20 cellular contexts compared by ENCODE assay signal in the genomic region with DNA sequence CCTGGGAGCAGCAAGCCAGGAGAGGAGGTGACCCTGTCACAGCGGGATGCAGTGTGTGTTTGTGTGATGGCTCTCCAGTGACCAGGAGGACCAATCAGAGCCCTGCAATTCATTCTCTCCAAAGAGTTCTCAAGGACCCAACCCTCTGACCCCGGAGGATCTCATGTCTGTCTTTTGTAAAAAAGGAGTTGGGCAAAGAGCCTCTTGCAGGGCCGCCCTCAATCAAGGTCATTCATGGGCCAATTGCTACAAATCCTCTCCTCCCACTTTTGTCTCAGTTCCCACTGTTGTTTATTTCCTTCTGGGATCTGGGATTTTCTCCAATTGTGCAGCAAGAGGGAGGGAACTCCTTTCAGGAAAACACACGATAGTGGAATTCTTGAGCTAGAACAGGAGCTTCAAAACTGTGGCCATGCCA. TPM values are rescaled to one million over a fixed set of nuclear protein-coding genes. Genes with fewer than 3 reads are reported as not detected.
DNase-seq lines count a peak whose midpoint lies in the region; ATAC-seq, FAIRE-seq and TF ChIP-seq lines count a peak whose summit lies in the region.
"Had no signal": no experiment of that assay in that cellular context is flagged by ENCODE, and none has a peak within 500 bp of the region (broad histone marks: within the 10 kb centered on the region; RNA-seq: fewer than 3 reads in every experiment).

No MANE protein-coding gene starts in this region.

- intact Hi-C loops in HepG2 (cut with micrococcal nuclease; ENCODE audit: unreplicated experiment), result no loop called here
- intact Hi-C loops in left ventricle myocardium superior (cut with micrococcal nuclease), result no loop called here
- intact Hi-C loops in posterior vena cava (cut with DNase I), result loop anchor here (2.0 to 5.0 kb wide), 2 partner anchors 24 to 1268 kb away; no protein-coding TSS in a partner anchor

- H3F3A ChIP-seq in GM23248 (ENCODE audit: insufficient read depth), result no peaks in the 10 kb centered on the region

- no peaks in the 10 kb centered on the region for H3K9me3 ChIP-seq in liver (ENCODE audit: control insufficient read depth in 4 of 4, low read length in 3 of 4)
- no peaks in the 10 kb centered on the region for H3K9me3 ChIP-seq in HepG2 (ENCODE audit: low read length)
- no peaks in the 10 kb centered on the region for H3K9me3 ChIP-seq in GM23248 (ENCODE audit: low read depth)
- H3K9me3 ChIP-seq: MG63 had no signal

- TF ChIP-seq EP300 in HepG2 (IDR thresholded peaks at IDR 0.05; ENCODE audit: low read depth in 2 of 2, low read length in 2 of 2), result no peak
- TF ChIP-seq EP300 in HepG2 (CRISPR knock-in tag; IDR thresholded peaks at IDR 0.05; ENCODE audit: borderline replicate concordance), result no peak

- no peaks in the 10 kb centered on the region for H3K79me2 ChIP-seq in HepG2 (ENCODE audit: insufficient read depth, low read length)
- no peaks in the 10 kb centered on the region for H3K79me2 ChIP-seq in GM23248 (ENCODE audit: insufficient read depth)
- H3K79me2 ChIP-seq: parathyroid adenoma had no signal

- TF ChIP-seq RAD21 in liver (IDR thresholded peaks at IDR 0.05) (peak in 1 of 2 donors; percentile 33), HepG2 (CRISPR knock-in tag; IDR thresholded peaks at IDR 0.05) (no peak)

- H3K9me2 ChIP-seq in GM23248 (ENCODE audit: insufficient read depth), result no peaks in the 10 kb centered on the region

- no peak overlapping the region for H3K27ac ChIP-seq in liver (ENCODE audit: low read depth in 1 of 2, low read length in 2 of 2)
- H3K27ac ChIP-seq in HepG2 (ENCODE audit: extremely low read length, insufficient read depth, low read length), result no peak overlapping the region
- no peak overlapping the region for H3K27ac ChIP-seq in GM23248
- H3K27ac ChIP-seq: parathyroid adenoma, PC-9 had no signal

- H3K4me2 ChIP-seq in HepG2 (ENCODE audit: low read depth, low read length) (no peak overlapping the region), GM23248 (ENCODE audit: unreplicated experiment) (no peak overlapping the region)
- H3K4me2 ChIP-seq: PC-9 had no signal

- CTCF ChIA-PET in HepG2 (lab: Yijun Ruan, JAX; ENCODE audit: low intra/inter-chr PET ratio, low total read pairs), result no interaction called here

- TF ChIP-seq CTCF in liver (IDR thresholded peaks at IDR 0.05; ENCODE audit: low read depth, low read length, missing input control) (no peak), HepG2 (CRISPR knock-in tag; IDR thresholded peaks at IDR 0.05) (no peak)

- H3K36me3 ChIP-seq in liver (ENCODE audit: control insufficient read depth in 4 of 4, insufficient read depth in 3 of 4, low read depth in 1 of 4, low read length in 3 of 4) (no peaks in the 10 kb centered on the region), HepG2 (replicated peaks in 1 of 2; ENCODE audit: control insufficient read depth in 1 of 2, insufficient read depth in 2 of 2, low read length in 2 of 2) (no peaks in the 10 kb centered on the region), GM23248 (ENCODE audit: low read depth) (no peaks in the 10 kb centered on the region)
- H3K36me3 ChIP-seq: MG63 had no signal

- DNase-seq in HepG2 (ENCODE audit: low spot score) (no peak), left ventricle myocardium superior (peak; percentile 43), putamen (ENCODE audit: low spot score) (peak; percentile 15), foreskin melanocyte (no peak), posterior vena cava (ENCODE audit: low spot score) (no peak), GM23248 (no peak)
- no peak for DNase-seq in central memory CD4-positive, alpha-beta T cell
- DNase-seq: activated naive CD8-positive, alpha-beta T cell treated with anti-CD3 and anti-CD28 coated beads for 36 hours; activated T-cell treated with anti-CD3 and anti-CD28 coated beads, Interleukin-2, amount 50 U/mL, for 4 hours; caudate nucleus; CD8-positive, alpha-beta T cell; effector CD8-positive, alpha-beta T cell; MG63; NCI-H187; NCI-H526; PC-9 had no signal

- 77% methylated on average over 4 of the region's 4 CpGs for WGBS in liver
- WGBS in HepG2 (ENCODE audit: low lambda C conversion rate), result 41% methylated on average over 4 of the region's 4 CpGs
- 19 to 23% methylated on average over 4 of the region's 4 CpGs for WGBS in GM23248 (ENCODE audit: low coverage in 1 of 2, low lambda C conversion rate in 2 of 2, missing lambda C conversion rate in 2 of 2), 2 experiments

- no peak for ATAC-seq in HepG2
- ATAC-seq in left ventricle myocardium superior, result peak; percentile 90
- ATAC-seq: activated T-cell treated with anti-CD3 and anti-CD28 coated beads, Interleukin-2, amount 50 U/mL, for 4 hours; CD8-positive, alpha-beta T cell; SK-N-SH treated with all-trans-retinoic acid at 6 μM for 48 hours had no signal

- in situ Hi-C loops in HepG2 (cut with HindIII; ENCODE audit: extremely low pct_ligation_motif_present, low pct_unique_long_range_greater_than_20kb), result no loop called here
- in situ Hi-C loops in GM23248 (cut with MboI), result loop anchor here (25.0 kb wide), 1 partner anchor 593 kb away; a partner anchor contains a TSS

- H3K27me3 ChIP-seq in liver (ENCODE audit: control insufficient read depth in 4 of 4, insufficient read depth in 4 of 4, low read length in 3 of 4) (no peaks in the 10 kb centered on the region), HepG2 (ENCODE audit: control insufficient read depth in 1 of 2, insufficient read depth in 2 of 2, low read length in 2 of 2) (no peaks in the 10 kb centered on the region), GM23248 (replicated peaks; ENCODE audit: insufficient read depth) (no peaks in the 10 kb centered on the region; the same call in 1 of the 2 replicates)

- no peak for FAIRE-seq in HepG2 (lab: Jason Lieb, UNC)
- FAIRE-seq: A204.1 had no signal

- no TSS peak for BruUV-seq in HepG2 (replicated peaks; lab: Mats Ljungman, UMichigan)

- H2AFZ ChIP-seq in HepG2 (ENCODE audit: low read length), result no peak overlapping the region
- H2AFZ ChIP-seq in GM23248, result no peak overlapping the region
- H2AFZ ChIP-seq: parathyroid adenoma, PC-9 had no signal

- H3K4me1 ChIP-seq in liver (ENCODE audit: control insufficient read depth in 4 of 4, insufficient read depth in 4 of 4, low read length in 3 of 4) (no peaks in the 10 kb centered on the region), HepG2 (ENCODE audit: insufficient read depth, low read length) (no peaks in the 10 kb centered on the region), GM23248 (ENCODE audit: insufficient read depth) (0 out of 2 replicates have a peak, but pooled peaks cover 3% of the 10 kb centered on the region)
- H3K4me1 ChIP-seq: parathyroid adenoma had no signal

- POLR2A ChIA-PET in HepG2 (lab: Yijun Ruan, JAX), result no interaction called here

- no peak overlapping the region for H3K9ac ChIP-seq in liver (ENCODE audit: low read depth in 1 of 2, low read length in 2 of 2)
- no peak overlapping the region for H3K9ac ChIP-seq in HepG2 (ENCODE audit: insufficient read depth, low read depth, low read length)
- no peak overlapping the region for H3K9ac ChIP-seq in GM23248
- H3K9ac ChIP-seq: parathyroid adenoma had no signal

- no peak overlapping the region for H3K4me3 ChIP-seq in liver (ENCODE audit: low read depth in 1 of 3, low read length in 3 of 3)
- H3K4me3 ChIP-seq in HepG2 (replicated peaks in 1 of 3; ENCODE audit: insufficient read depth in 1 of 3, low read depth in 2 of 3, low read length in 3 of 3), result no peak overlapping the region
- no peak overlapping the region for H3K4me3 ChIP-seq in GM23248
- H3K4me3 ChIP-seq: MG63, PC-9 had no signal

- H4K20me1 ChIP-seq in HepG2 (ENCODE audit: insufficient read depth, low read length) (no peaks in the 10 kb centered on the region), GM23248 (ENCODE audit: insufficient read depth) (no peaks in the 10 kb centered on the region)

- TF ChIP-seq POLR2A in HepG2 (IDR thresholded peaks at IDR 0.05; ENCODE audit: insufficient read depth in 1 of 2, low read depth in 2 of 2, low read length in 2 of 2), result no peak

TF ChIP-seq in liver, 16 proteins besides CTCF, POLR2A, EP300 and RAD21 (continues in another document):
- no peak for TF ChIP-seq HNF4G (IDR thresholded peaks at IDR 0.05)

TF ChIP-seq in HepG2, 621 proteins besides CTCF, POLR2A, EP300 and RAD21 (continues in another document):
- TF ChIP-seq PAX8 (CRISPR knock-in tag; IDR thresholded peaks at IDR 0.05; ENCODE audit: borderline replicate concordance), result no peak
- no peak for TF ChIP-seq RCOR2 (CRISPR knock-in tag; IDR thresholded peaks at IDR 0.05)
- TF ChIP-seq ZNF850 (CRISPR knock-in tag; conservative IDR thresholded peaks at IDR 0.05), result no peak
- no peak for TF ChIP-seq ZBTB1 (CRISPR knock-in tag; IDR thresholded peaks at IDR 0.05; ENCODE audit: borderline replicate concordance)

RNA-seq across cellular contexts. Expression of a gene that starts 4.0 kb away (rescaled TPM):
- total RNA-seq in liver, result 1 to 10 TPM in 1 of 2 donors, under 1 TPM in 1; 0.93 to 2.4 TPM
- under 1 TPM; 0.46 to 0.52 TPM for polyA plus RNA-seq in liver
- 0.04 and 0.08 TPM in 2 replicates for total RNA-seq in HepG2 (2016; rRNA removed; fragmentation: Illumina TruSeq; extraction: Trizol)
- total RNA-seq in HepG2 (2016; cell fraction: cytosol; rRNA removed; fragmentation: Illumina TruSeq; extraction: Trizol; ENCODE audit: low read depth), result 0.09 TPM in 1 of 2 replicates, not detected in the other
- 0.03 and 0.04 TPM in 2 replicates for total RNA-seq in HepG2 (2016; cell fraction: insoluble cytoplasmic fraction; rRNA removed; fragmentation: Illumina TruSeq; extraction: Trizol)
- total RNA-seq in HepG2 (2016; cell fraction: membrane; rRNA removed; fragmentation: Illumina TruSeq; extraction: Trizol), result 0.03 TPM in 1 of 2 replicates, not detected in the other
- 0.16 TPM in 1 of 2 replicates, not detected in the other for total RNA-seq in HepG2 (2016; cell fraction: nucleus; rRNA removed; fragmentation: Illumina TruSeq; extraction: Trizol)
- 0.17 and 0.27 TPM in 2 replicates for polyA plus RNA-seq in HepG2 (2011; rRNA removed)
- 0.05 and 0.21 TPM in 2 replicates for polyA plus RNA-seq in HepG2 (2011; cell fraction: cytosol; rRNA removed)
- 0.80 and 1.8 TPM in 2 replicates for polyA plus RNA-seq in HepG2 (2011; cell fraction: nucleus; rRNA removed)
- polyA plus RNA-seq in HepG2 (2012), result 0.08 and 0.27 TPM in 2 replicates
- not detected in 2 replicates for polyA plus RNA-seq in HepG2 (2016; cell fraction: cytosol; fragmentation: Illumina TruSeq; extraction: Trizol; ENCODE audit: low read depth)
- 0.11 and 0.14 TPM in 2 replicates for polyA plus RNA-seq in HepG2 (2016; cell fraction: insoluble cytoplasmic fraction; fragmentation: Illumina TruSeq; extraction: Trizol; ENCODE audit: low read depth)
- not detected in 2 replicates for polyA plus RNA-seq in HepG2 (2016; cell fraction: membrane; fragmentation: Illumina TruSeq; extraction: Trizol; ENCODE audit: low read depth)
- 0.25 and 0.27 TPM in 2 replicates for polyA plus RNA-seq in HepG2 (2016; cell fraction: nucleus; fragmentation: Illumina TruSeq; extraction: Trizol; ENCODE audit: insufficient read depth, low read depth)
- polyA minus RNA-seq in HepG2 (2011; rRNA and poly(A)+ RNA removed; ENCODE audit: low replicate concordance), result 0.32 TPM in 1 of 2 replicates, not detected in the other
- polyA minus RNA-seq in HepG2 (2011; cell fraction: cytosol; rRNA and poly(A)+ RNA removed), result 0.20 TPM in 1 of 2 replicates, not detected in the other
- 0.37 and 0.64 TPM in 2 replicates for polyA minus RNA-seq in HepG2 (2011; cell fraction: nucleus; rRNA and poly(A)+ RNA removed)
- 0.72 TPM for total RNA-seq in left ventricle myocardium superior
- under 1 TPM; 0.62 to 0.83 TPM for total RNA-seq in posterior vena cava
- under 0.01 and 1.4 TPM in 2 replicates for total RNA-seq in GM23248 (2014; rRNA removed; shearing (Covaris generic))
- polyA plus RNA-seq in GM23248 (2016; fragmentation: Nextera tagmentation; extraction: Ambion mirVana), result 0.08 TPM in 2 replicates

Comparison
In these comparisons a context has a peak if more than half of its experiments do, and no peak if none do; other contexts are left out.
1. DNase-seq: peak in left ventricle myocardium superior (single experiment) and putamen (single experiment); none in HepG2 (single experiment), foreskin melanocyte (single experiment), posterior vena cava (single experiment), central memory CD4-positive, alpha-beta T cell (single experiment) and GM23248 (single experiment).
2. intact Hi-C loops: an anchor here in posterior vena cava (2.0 to 5.0 kb wide); none called in HepG2 and left ventricle myocardium superior.